ENCODE assay signal across 1 cellular context in genomic region chr17:75927286-75927922, GRCh38.
A peak's percentile ranks its signal among the peaks of the same experiment; 100 is the strongest.
TF ChIP-seq lines count a peak whose summit lies in the region.

No MANE protein-coding gene starts in this region.

TF ChIP-seq in HepG2, 621 proteins besides CTCF, POLR2A, EP300 and RAD21 (continued from another document and continues in another):
- TF ChIP-seq NR2F6 (IDR thresholded peaks at IDR 0.05) (no peak), NR2F6 (CRISPR knock-in tag; IDR thresholded peaks at IDR 0.05) (0 out of 2 replicates have a peak, but pooled peaks have one; percentile 29), ZNF777 (CRISPR knock-in tag; IDR thresholded peaks at IDR 0.05) (no peak), GABPB1 (CRISPR knock-in tag; IDR thresholded peaks at IDR 0.05) (peak; percentile 23; the same call in 1 of the 2 replicates), ZNF354B (CRISPR knock-in tag; IDR thresholded peaks at IDR 0.05) (no peak), HNF4G (IDR thresholded peaks at IDR 0.05; ENCODE audit: borderline replicate concordance, low read depth, low read length) (peak; percentile 77; the same call in 1 of the 2 replicates), HNF4G (CRISPR knock-in tag; IDR thresholded peaks at IDR 0.05; ENCODE audit: borderline replicate concordance, low read depth) (no peak), ZNF335 (CRISPR knock-in tag; IDR thresholded peaks at IDR 0.05) (0 out of 2 replicates have a peak, but pooled peaks have one; percentile 28), CENPBD1 (CRISPR knock-in tag; IDR thresholded peaks at IDR 0.05; ENCODE audit: borderline replicate concordance, low read depth) (no peak), ZMYM4 (CRISPR knock-in tag; IDR thresholded peaks at IDR 0.05) (0 out of 2 replicates have a peak, but pooled peaks have one; percentile 38), ZNF318 (CRISPR knock-in tag; IDR thresholded peaks at IDR 0.05) (0 out of 2 replicates have a peak, but pooled peaks have one; percentile 80), ZSCAN31 (CRISPR knock-in tag; IDR thresholded peaks at IDR 0.05; ENCODE audit: low read depth) (peak; percentile 41; the same call in 1 of the 2 replicates), HOXA3 (CRISPR knock-in tag; IDR thresholded peaks at IDR 0.05) (peak; percentile 29; the same call in 1 of the 2 replicates), ZNF768 (CRISPR knock-in tag; IDR thresholded peaks at IDR 0.05) (no peak), HDAC2 (CRISPR knock-in tag; IDR thresholded peaks at IDR 0.05) (0 out of 2 replicates have a peak, but pooled peaks have one; percentile 23), FIP1L1 (IDR thresholded peaks at IDR 0.05; ENCODE audit: borderline replicate concordance, insufficient read depth, low read depth, low read length) (no peak), ETV5 (CRISPR knock-in tag; IDR thresholded peaks at IDR 0.05; ENCODE audit: borderline replicate concordance) (peak; percentile 59; the same call in 1 of the 2 replicates), KDM2A (CRISPR knock-in tag; IDR thresholded peaks at IDR 0.05; ENCODE audit: borderline replicate concordance, low read depth) (peak; percentile 45; the same call in 1 of the 2 replicates), ZNF343 (CRISPR knock-in tag; IDR thresholded peaks at IDR 0.05) (0 out of 2 replicates have a peak, but pooled peaks have one; percentile 42), CBFB (CRISPR knock-in tag; IDR thresholded peaks at IDR 0.05) (no peak), IRF2 (CRISPR knock-in tag; IDR thresholded peaks at IDR 0.05) (0 out of 2 replicates have a peak, but pooled peaks have one; percentile 34), ZFY (CRISPR knock-in tag; IDR thresholded peaks at IDR 0.05) (peak; percentile 36; the same call in 1 of the 2 replicates), ZNF883 (CRISPR knock-in tag; IDR thresholded peaks at IDR 0.05; ENCODE audit: not compliant biosample characterization) (peak; percentile 58), POGK (CRISPR knock-in tag; conservative IDR thresholded peaks at IDR 0.05) (0 out of 2 replicates have a peak, but pooled peaks have one; percentile 29), TBP (CRISPR knock-in tag; IDR thresholded peaks at IDR 0.05) (no peak)
- TF ChIP-seq, protein P1, sequence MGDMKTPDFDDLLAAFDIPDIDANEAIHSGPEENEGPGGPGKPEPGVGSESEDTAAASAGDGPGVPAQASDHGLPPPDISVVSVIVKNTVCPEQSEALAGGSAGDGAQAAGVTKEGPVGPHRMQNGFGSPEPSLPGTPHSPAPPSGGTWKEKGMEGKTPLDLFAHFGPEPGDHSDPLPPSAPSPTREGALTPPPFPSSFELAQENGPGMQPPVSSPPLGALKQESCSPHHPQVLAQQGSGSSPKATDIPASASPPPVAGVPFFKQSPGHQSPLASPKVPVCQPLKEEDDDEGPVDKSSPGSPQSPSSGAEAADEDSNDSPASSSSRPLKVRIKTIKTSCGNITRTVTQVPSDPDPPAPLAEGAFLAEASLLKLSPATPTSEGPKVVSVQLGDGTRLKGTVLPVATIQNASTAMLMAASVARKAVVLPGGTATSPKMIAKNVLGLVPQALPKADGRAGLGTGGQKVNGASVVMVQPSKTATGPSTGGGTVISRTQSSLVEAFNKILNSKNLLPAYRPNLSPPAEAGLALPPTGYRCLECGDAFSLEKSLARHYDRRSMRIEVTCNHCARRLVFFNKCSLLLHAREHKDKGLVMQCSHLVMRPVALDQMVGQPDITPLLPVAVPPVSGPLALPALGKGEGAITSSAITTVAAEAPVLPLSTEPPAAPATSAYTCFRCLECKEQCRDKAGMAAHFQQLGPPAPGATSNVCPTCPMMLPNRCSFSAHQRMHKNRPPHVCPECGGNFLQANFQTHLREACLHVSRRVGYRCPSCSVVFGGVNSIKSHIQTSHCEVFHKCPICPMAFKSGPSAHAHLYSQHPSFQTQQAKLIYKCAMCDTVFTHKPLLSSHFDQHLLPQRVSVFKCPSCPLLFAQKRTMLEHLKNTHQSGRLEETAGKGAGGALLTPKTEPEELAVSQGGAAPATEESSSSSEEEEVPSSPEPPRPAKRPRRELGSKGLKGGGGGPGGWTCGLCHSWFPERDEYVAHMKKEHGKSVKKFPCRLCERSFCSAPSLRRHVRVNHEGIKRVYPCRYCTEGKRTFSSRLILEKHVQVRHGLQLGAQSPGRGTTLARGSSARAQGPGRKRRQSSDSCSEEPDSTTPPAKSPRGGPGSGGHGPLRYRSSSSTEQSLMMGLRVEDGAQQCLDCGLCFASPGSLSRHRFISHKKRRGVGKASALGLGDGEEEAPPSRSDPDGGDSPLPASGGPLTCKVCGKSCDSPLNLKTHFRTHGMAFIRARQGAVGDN (CRISPR knock-in tag; IDR thresholded peaks at IDR 0.05), result peak; percentile 57
- TF ChIP-seq, protein P2, sequence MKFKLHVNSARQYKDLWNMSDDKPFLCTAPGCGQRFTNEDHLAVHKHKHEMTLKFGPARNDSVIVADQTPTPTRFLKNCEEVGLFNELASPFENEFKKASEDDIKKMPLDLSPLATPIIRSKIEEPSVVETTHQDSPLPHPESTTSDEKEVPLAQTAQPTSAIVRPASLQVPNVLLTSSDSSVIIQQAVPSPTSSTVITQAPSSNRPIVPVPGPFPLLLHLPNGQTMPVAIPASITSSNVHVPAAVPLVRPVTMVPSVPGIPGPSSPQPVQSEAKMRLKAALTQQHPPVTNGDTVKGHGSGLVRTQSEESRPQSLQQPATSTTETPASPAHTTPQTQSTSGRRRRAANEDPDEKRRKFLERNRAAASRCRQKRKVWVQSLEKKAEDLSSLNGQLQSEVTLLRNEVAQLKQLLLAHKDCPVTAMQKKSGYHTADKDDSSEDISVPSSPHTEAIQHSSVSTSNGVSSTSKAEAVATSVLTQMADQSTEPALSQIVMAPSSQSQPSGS (CRISPR knock-in tag; IDR thresholded peaks at IDR 0.05), result peak; percentile 61; the same call in 1 of the 2 replicates
- TF ChIP-seq, protein P3, sequence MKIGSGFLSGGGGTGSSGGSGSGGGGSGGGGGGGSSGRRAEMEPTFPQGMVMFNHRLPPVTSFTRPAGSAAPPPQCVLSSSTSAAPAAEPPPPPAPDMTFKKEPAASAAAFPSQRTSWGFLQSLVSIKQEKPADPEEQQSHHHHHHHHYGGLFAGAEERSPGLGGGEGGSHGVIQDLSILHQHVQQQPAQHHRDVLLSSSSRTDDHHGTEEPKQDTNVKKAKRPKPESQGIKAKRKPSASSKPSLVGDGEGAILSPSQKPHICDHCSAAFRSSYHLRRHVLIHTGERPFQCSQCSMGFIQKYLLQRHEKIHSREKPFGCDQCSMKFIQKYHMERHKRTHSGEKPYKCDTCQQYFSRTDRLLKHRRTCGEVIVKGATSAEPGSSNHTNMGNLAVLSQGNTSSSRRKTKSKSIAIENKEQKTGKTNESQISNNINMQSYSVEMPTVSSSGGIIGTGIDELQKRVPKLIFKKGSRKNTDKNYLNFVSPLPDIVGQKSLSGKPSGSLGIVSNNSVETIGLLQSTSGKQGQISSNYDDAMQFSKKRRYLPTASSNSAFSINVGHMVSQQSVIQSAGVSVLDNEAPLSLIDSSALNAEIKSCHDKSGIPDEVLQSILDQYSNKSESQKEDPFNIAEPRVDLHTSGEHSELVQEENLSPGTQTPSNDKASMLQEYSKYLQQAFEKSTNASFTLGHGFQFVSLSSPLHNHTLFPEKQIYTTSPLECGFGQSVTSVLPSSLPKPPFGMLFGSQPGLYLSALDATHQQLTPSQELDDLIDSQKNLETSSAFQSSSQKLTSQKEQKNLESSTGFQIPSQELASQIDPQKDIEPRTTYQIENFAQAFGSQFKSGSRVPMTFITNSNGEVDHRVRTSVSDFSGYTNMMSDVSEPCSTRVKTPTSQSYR (CRISPR knock-in tag; IDR thresholded peaks at IDR 0.05; ENCODE audit: borderline replicate concordance), result no peak
- TF ChIP-seq, protein P4, sequence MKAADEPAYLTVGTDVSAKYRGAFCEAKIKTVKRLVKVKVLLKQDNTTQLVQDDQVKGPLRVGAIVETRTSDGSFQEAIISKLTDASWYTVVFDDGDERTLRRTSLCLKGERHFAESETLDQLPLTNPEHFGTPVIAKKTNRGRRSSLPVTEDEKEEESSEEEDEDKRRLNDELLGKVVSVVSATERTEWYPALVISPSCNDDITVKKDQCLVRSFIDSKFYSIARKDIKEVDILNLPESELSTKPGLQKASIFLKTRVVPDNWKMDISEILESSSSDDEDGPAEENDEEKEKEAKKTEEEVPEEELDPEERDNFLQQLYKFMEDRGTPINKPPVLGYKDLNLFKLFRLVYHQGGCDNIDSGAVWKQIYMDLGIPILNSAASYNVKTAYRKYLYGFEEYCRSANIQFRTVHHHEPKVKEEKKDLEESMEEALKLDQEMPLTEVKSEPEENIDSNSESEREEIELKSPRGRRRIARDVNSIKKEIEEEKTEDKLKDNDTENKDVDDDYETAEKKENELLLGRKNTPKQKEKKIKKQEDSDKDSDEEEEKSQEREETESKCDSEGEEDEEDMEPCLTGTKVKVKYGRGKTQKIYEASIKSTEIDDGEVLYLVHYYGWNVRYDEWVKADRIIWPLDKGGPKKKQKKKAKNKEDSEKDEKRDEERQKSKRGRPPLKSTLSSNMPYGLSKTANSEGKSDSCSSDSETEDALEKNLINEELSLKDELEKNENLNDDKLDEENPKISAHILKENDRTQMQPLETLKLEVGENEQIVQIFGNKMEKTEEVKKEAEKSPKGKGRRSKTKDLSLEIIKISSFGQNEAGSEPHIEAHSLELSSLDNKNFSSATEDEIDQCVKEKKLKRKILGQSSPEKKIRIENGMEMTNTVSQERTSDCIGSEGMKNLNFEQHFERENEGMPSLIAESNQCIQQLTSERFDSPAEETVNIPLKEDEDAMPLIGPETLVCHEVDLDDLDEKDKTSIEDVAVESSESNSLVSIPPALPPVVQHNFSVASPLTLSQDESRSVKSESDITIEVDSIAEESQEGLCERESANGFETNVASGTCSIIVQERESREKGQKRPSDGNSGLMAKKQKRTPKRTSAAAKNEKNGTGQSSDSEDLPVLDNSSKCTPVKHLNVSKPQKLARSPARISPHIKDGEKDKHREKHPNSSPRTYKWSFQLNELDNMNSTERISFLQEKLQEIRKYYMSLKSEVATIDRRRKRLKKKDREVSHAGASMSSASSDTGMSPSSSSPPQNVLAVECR (CRISPR knock-in tag; IDR thresholded peaks at IDR 0.05; ENCODE audit: borderline replicate concordance), result peak; percentile 48; the same call in 1 of the 2 replicates
